ENCODE assay signal across 27 cellular contexts in genomic region chr15:52624262-52624661, GRCh38. TPM values are rescaled to one million over a fixed set of nuclear protein-coding genes. Genes with fewer than 3 reads are reported as not detected.
A peak's percentile ranks its signal among the peaks of the same experiment; 100 is the strongest.
DNase-seq lines count a peak whose midpoint lies in the region; ATAC-seq, FAIRE-seq and TF ChIP-seq lines count a peak whose summit lies in the region.
"Had no signal": no experiment of that assay in that cellular context is flagged by ENCODE, and none has a peak within 500 bp of the region (broad histone marks: within the 10 kb centered on the region; RNA-seq: fewer than 3 reads in every experiment).

No MANE protein-coding gene starts in this region.

- FAIRE-seq in A549 (lab: Jason Lieb, UNC), result peak; percentile 28
- no peak for FAIRE-seq in HepG2 (lab: Jason Lieb, UNC)
- FAIRE-seq: A204.1, GM12878, RCC 7860 had no signal

- H3K4me1 ChIP-seq in A549 (peaks cover 1% of the 10 kb centered on the region; the same call in 2 of the 3 replicates), HepG2 (ENCODE audit: insufficient read depth, low read length) (peaks cover 11% of the 10 kb centered on the region), parathyroid adenoma (no peaks in the 10 kb centered on the region), esophagus muscularis mucosa (peaks cover 0 to 6% (median 3%) of the 10 kb centered on the region in 4 donors), SJCRH30 (no peaks in the 10 kb centered on the region)
- H3K4me1 ChIP-seq: HAP-1 had no signal

- CTCF ChIA-PET in A549 (lab: Yijun Ruan, JAX) (interaction anchor here (1.2 kb wide), 1 partner anchor 11 kb away, joined by 4 read pairs; no protein-coding TSS in a partner anchor), HepG2 (lab: Yijun Ruan, JAX; ENCODE audit: low intra/inter-chr PET ratio, low total read pairs) (no interaction called here)

- TF ChIP-seq POLR2A in A549 (IDR thresholded peaks at IDR 0.05; ENCODE audit: low read length) (no peak), HepG2 (IDR thresholded peaks at IDR 0.05; ENCODE audit: insufficient read depth in 1 of 2, low read depth in 2 of 2, low read length in 2 of 2) (no peak), esophagus muscularis mucosa (IDR thresholded peaks at IDR 0.05; ENCODE audit: low read depth) (no peak)

- POLR2A ChIA-PET in A549 (lab: Yijun Ruan, JAX) (no interaction called here), HepG2 (lab: Yijun Ruan, JAX) (no interaction called here)

- H3K9me3 ChIP-seq in A549 (no peaks in the 10 kb centered on the region), T-helper 17 cell (ENCODE audit: control insufficient read depth, low read length, poor library complexity, severe bottlenecking) (no peaks in the 10 kb centered on the region), HepG2 (ENCODE audit: low read length) (no peaks in the 10 kb centered on the region), parathyroid adenoma (ENCODE audit: control insufficient read depth, low read length) (no peaks in the 10 kb centered on the region), esophagus muscularis mucosa (no peaks in the 10 kb centered on the region), SJCRH30 (replicated peaks) (no peaks in the 10 kb centered on the region)
- H3K9me3 ChIP-seq: HAP-1 had no signal

- H3K79me2 ChIP-seq in HepG2 (ENCODE audit: insufficient read depth, low read length) (no peaks in the 10 kb centered on the region), parathyroid adenoma (no peaks in the 10 kb centered on the region)

- DNase-seq in A549 (ENCODE audit: low read depth in 1 of 2, low spot score in 1 of 2) (no peak), T-helper 17 cell (no peak), HepG2 (ENCODE audit: low spot score) (peak; percentile 2), esophagus muscularis mucosa (ENCODE audit: extremely low spot score) (no peak), SJCRH30 (no peak)
- DNase-seq: AML-193; C1 segment of cervical spinal cord; CD4-positive, alpha-beta memory T cell; DMS 273 treated with DMSO at 0.1 percent for 48 hours; DMS79; EL; GDM1; GOT3; HFFc6; Karpas-422; NCI-H1092 treated with DMSO at 0.1 percent for 48 hours; NCI-H1436; NCI-H187 treated with DMSO at 0.1 percent for 48 hours; NCI-H524; NCI-H774 had no signal

- H2AFZ ChIP-seq in HepG2 (ENCODE audit: low read length), result no peak overlapping the region
- H2AFZ ChIP-seq in parathyroid adenoma, result no peak overlapping the region

- H4K20me1 ChIP-seq in HepG2 (ENCODE audit: insufficient read depth, low read length), result no peaks in the 10 kb centered on the region

- H3K4me1 Mint-ChIP-seq in T-helper 17 cell, result peaks cover 20% of the 10 kb centered on the region

- no peak for TF ChIP-seq CTCF in A549 (IDR thresholded peaks at IDR 0.05)
- no peak for TF ChIP-seq CTCF in HepG2 (CRISPR knock-in tag; IDR thresholded peaks at IDR 0.05)
- TF ChIP-seq CTCF in parathyroid adenoma (IDR thresholded peaks at IDR 0.05), result no peak
- TF ChIP-seq CTCF in esophagus muscularis mucosa (IDR thresholded peaks at IDR 0.05), result no peak

- H3K27me3 ChIP-seq in HepG2 (ENCODE audit: control insufficient read depth in 1 of 2, insufficient read depth in 2 of 2, low read length in 2 of 2) (no peaks in the 10 kb centered on the region), parathyroid adenoma (ENCODE audit: control insufficient read depth, insufficient read depth, low read length) (no peaks in the 10 kb centered on the region), esophagus muscularis mucosa (no peaks in the 10 kb centered on the region), SJCRH30 (no peaks in the 10 kb centered on the region)

- H3K4me3 Mint-ChIP-seq in T-helper 17 cell, result no peak overlapping the region
- H3K4me3 Mint-ChIP-seq: CD4-positive, alpha-beta memory T cell; HFFc6 had no signal

- no peak overlapping the region for H3K4me3 ChIP-seq in A549
- H3K4me3 ChIP-seq in HepG2 (replicated peaks in 1 of 3; ENCODE audit: insufficient read depth in 1 of 3, low read depth in 2 of 3, low read length in 3 of 3), result no peak overlapping the region
- no peak overlapping the region for H3K4me3 ChIP-seq in parathyroid adenoma (ENCODE audit: low read depth, low read length)
- H3K4me3 ChIP-seq in esophagus muscularis mucosa, result no peak overlapping the region
- no peak overlapping the region for H3K4me3 ChIP-seq in SJCRH30
- H3K4me3 ChIP-seq: GM12878, HAP-1 had no signal

- H3K4me2 ChIP-seq in A549, result no peak overlapping the region
- no peak overlapping the region for H3K4me2 ChIP-seq in HepG2 (ENCODE audit: low read depth, low read length)
- peak overlapping the region; percentile 20 for H3K4me2 ChIP-seq in parathyroid adenoma (ENCODE audit: low read length)

- no peaks in the 10 kb centered on the region for H3K27me3 Mint-ChIP-seq in T-helper 17 cell
- H3K27me3 Mint-ChIP-seq: CD4-positive, alpha-beta memory T cell had no signal

- TF ChIP-seq EP300 in A549 (IDR thresholded peaks at IDR 0.05), result no peak
- no peak for TF ChIP-seq EP300 in HepG2 (IDR thresholded peaks at IDR 0.05; ENCODE audit: low read depth in 2 of 2, low read length in 2 of 2)
- no peak for TF ChIP-seq EP300 in HepG2 (CRISPR knock-in tag; IDR thresholded peaks at IDR 0.05; ENCODE audit: borderline replicate concordance)
- TF ChIP-seq EP300 in esophagus muscularis mucosa (IDR thresholded peaks at IDR 0.05), result no peak

- H3K27ac ChIP-seq in A549, result no peak overlapping the region
- H3K27ac ChIP-seq in HepG2 (ENCODE audit: extremely low read length, insufficient read depth, low read length), result no peak overlapping the region
- no peak overlapping the region for H3K27ac ChIP-seq in parathyroid adenoma
- no peak overlapping the region for H3K27ac ChIP-seq in esophagus muscularis mucosa (replicated peaks in 1 of 4)
- no peak overlapping the region for H3K27ac ChIP-seq in SJCRH30

- H3K36me3 Mint-ChIP-seq in T-helper 17 cell (ENCODE audit: low read depth), result peaks cover 16% of the 10 kb centered on the region

- H3K9ac ChIP-seq in HepG2 (ENCODE audit: insufficient read depth, low read depth, low read length), result no peak overlapping the region
- no peak overlapping the region for H3K9ac ChIP-seq in parathyroid adenoma

- no peak for TF ChIP-seq RAD21 in A549 (conservative IDR thresholded peaks at IDR 0.05 in 1 of 2, IDR thresholded peaks at IDR 0.05 in 1 of 2)
- TF ChIP-seq RAD21 in HepG2 (CRISPR knock-in tag; IDR thresholded peaks at IDR 0.05), result no peak

- BruUV-seq in HepG2 (replicated peaks; lab: Mats Ljungman, UMichigan), result no TSS peak

- peak overlapping the region; percentile 87 for H3K27ac Mint-ChIP-seq in T-helper 17 cell
- H3K27ac Mint-ChIP-seq: HFFc6 had no signal

- intact Hi-C loops in HepG2 (cut with micrococcal nuclease; ENCODE audit: unreplicated experiment) (no loop called here), esophagus muscularis mucosa (cut with DNase I) (loop anchor here (10.0 kb wide), 1 partner anchor 111 kb away; no protein-coding TSS in a partner anchor)

- in situ Hi-C loops in HepG2 (cut with HindIII; ENCODE audit: extremely low pct_ligation_motif_present, low pct_unique_long_range_greater_than_20kb), result no loop called here

- no peak for ATAC-seq in A549
- ATAC-seq in T-helper 17 cell, result no peak
- no peak for ATAC-seq in HepG2
- no peak for ATAC-seq in HG02610 (IDR thresholded peaks at IDR 0.05; ENCODE audit: unreplicated experiment)
- ATAC-seq in HG03175 (IDR thresholded peaks at IDR 0.05; ENCODE audit: unreplicated experiment), result no peak
- ATAC-seq: GM12878 had no signal

- 47% methylated on average over 1 of the region's 1 CpG for WGBS in A549 (ENCODE audit: missing lambda C conversion rate)
- 97% methylated on average over 1 of the region's 1 CpG for WGBS in HepG2 (ENCODE audit: low lambda C conversion rate)
- WGBS in esophagus muscularis mucosa, result 94% methylated on average over 1 of the region's 1 CpG

- H3K36me3 ChIP-seq in HepG2 (replicated peaks in 1 of 2; ENCODE audit: control insufficient read depth in 1 of 2, insufficient read depth in 2 of 2, low read length in 2 of 2) (peaks cover 1 to 3% of the 10 kb centered on the region in 2 experiments; a peak in 2 of 5 replicates), parathyroid adenoma (ENCODE audit: control insufficient read depth, insufficient read depth, low read length) (no peaks in the 10 kb centered on the region), esophagus muscularis mucosa (peaks cover 0 to 62% (median 36%) of the 10 kb centered on the region in 4 donors), SJCRH30 (no peaks in the 10 kb centered on the region)
- H3K36me3 ChIP-seq: HAP-1 had no signal

RNA-seq across cellular contexts. Expression of gene ATOSA, which starts 54.9 kb away (rescaled TPM):
- polyA plus RNA-seq in A549 (2011; rRNA removed) (22.6 and 25.9 TPM in 2 replicates), A549 (2017; fragmentation: RNase III; extraction: RNeasy Plus Mini Kit Qiagen cat#74134 plus additional on column Dnase treatment) (7.8 to 10.0 TPM (median 9.2 TPM) in 3 replicates), HepG2 (2011; rRNA removed) (15.2 and 16.3 TPM in 2 replicates)
- 2.3 and 2.7 TPM in 2 replicates for polyA plus RNA-seq in A549 (2012; cell fraction: cytosol; rRNA removed)
- 3.5 and 5.2 TPM in 2 replicates for polyA plus RNA-seq in A549 (2012; cell fraction: nucleus; rRNA removed)
- polyA minus RNA-seq in A549 (2011; rRNA and poly(A)+ RNA removed), result 23.0 and 31.0 TPM in 2 replicates
- total RNA-seq in T-helper 17 cell (100 to 1,000 TPM; 101 to 120 TPM), HepG2 (2016; rRNA removed; fragmentation: Illumina TruSeq; extraction: Trizol) (5.5 and 6.6 TPM in 2 replicates), esophagus muscularis mucosa (10 to 100 TPM; 42.6 to 68.5 (median 46.0) TPM)
- total RNA-seq in HepG2 (2016; cell fraction: cytosol; rRNA removed; fragmentation: Illumina TruSeq; extraction: Trizol; ENCODE audit: low read depth), result 2.3 and 2.7 TPM in 2 replicates
- 6.3 and 6.6 TPM in 2 replicates for total RNA-seq in HepG2 (2016; cell fraction: insoluble cytoplasmic fraction; rRNA removed; fragmentation: Illumina TruSeq; extraction: Trizol)
- total RNA-seq in HepG2 (2016; cell fraction: membrane; rRNA removed; fragmentation: Illumina TruSeq; extraction: Trizol), result 2.8 and 3.8 TPM in 2 replicates
- 20.3 and 22.5 TPM in 2 replicates for total RNA-seq in HepG2 (2016; cell fraction: nucleus; rRNA removed; fragmentation: Illumina TruSeq; extraction: Trizol)
- 2.8 and 6.1 TPM in 2 replicates for polyA plus RNA-seq in HepG2 (2011; cell fraction: cytosol; rRNA removed)
- polyA plus RNA-seq in HepG2 (2011; cell fraction: nucleus; rRNA removed), result 26.4 and 35.0 TPM in 2 replicates
- polyA plus RNA-seq in HepG2 (2012), result 10.2 and 13.6 TPM in 2 replicates
- 0.59 and 0.75 TPM in 2 replicates for polyA plus RNA-seq in HepG2 (2016; cell fraction: cytosol; fragmentation: Illumina TruSeq; extraction: Trizol; ENCODE audit: low read depth)
- 6.0 TPM in 2 replicates for polyA plus RNA-seq in HepG2 (2016; cell fraction: insoluble cytoplasmic fraction; fragmentation: Illumina TruSeq; extraction: Trizol; ENCODE audit: low read depth)
- polyA plus RNA-seq in HepG2 (2016; cell fraction: membrane; fragmentation: Illumina TruSeq; extraction: Trizol; ENCODE audit: low read depth), result 0.95 and 1.4 TPM in 2 replicates
- 28.7 and 35.9 TPM in 2 replicates for polyA plus RNA-seq in HepG2 (2016; cell fraction: nucleus; fragmentation: Illumina TruSeq; extraction: Trizol; ENCODE audit: insufficient read depth, low read depth)
- polyA minus RNA-seq in HepG2 (2011; rRNA and poly(A)+ RNA removed; ENCODE audit: low replicate concordance), result 13.2 and 17.2 TPM in 2 replicates
- polyA minus RNA-seq in HepG2 (2011; cell fraction: cytosol; rRNA and poly(A)+ RNA removed), result 5.5 and 12.6 TPM in 2 replicates
- polyA minus RNA-seq in HepG2 (2011; cell fraction: nucleus; rRNA and poly(A)+ RNA removed), result 70.6 and 77.7 TPM in 2 replicates
- 3.0 and 3.2 TPM in 2 replicates for total RNA-seq in SJCRH30 (2014; rRNA removed; shearing (Covaris generic))

RNA-seq across cellular contexts. Expression of gene ARPP19, which starts 55.4 kb away (rescaled TPM):
- polyA plus RNA-seq in A549 (2011; rRNA removed) (142 and 192 TPM in 2 replicates), A549 (2017; fragmentation: RNase III; extraction: RNeasy Plus Mini Kit Qiagen cat#74134 plus additional on column Dnase treatment) (97.0 to 102 TPM (median 102 TPM) in 3 replicates), HepG2 (2011; rRNA removed) (52.9 and 70.8 TPM in 2 replicates)
- polyA plus RNA-seq in A549 (2012; cell fraction: cytosol; rRNA removed), result 31.4 and 41.0 TPM in 2 replicates
- polyA plus RNA-seq in A549 (2012; cell fraction: nucleus; rRNA removed), result 10.5 and 23.9 TPM in 2 replicates
- 94.8 and 118 TPM in 2 replicates for polyA minus RNA-seq in A549 (2011; rRNA and poly(A)+ RNA removed)
- total RNA-seq in T-helper 17 cell (100 to 1,000 TPM; 111 to 147 TPM), HepG2 (2016; rRNA removed; fragmentation: Illumina TruSeq; extraction: Trizol) (123 and 213 TPM in 2 replicates), esophagus muscularis mucosa (100 to 1,000 TPM; 141 to 201 (median 166) TPM)
- total RNA-seq in HepG2 (2016; cell fraction: cytosol; rRNA removed; fragmentation: Illumina TruSeq; extraction: Trizol; ENCODE audit: low read depth), result 48.6 and 51.6 TPM in 2 replicates
- 118 and 236 TPM in 2 replicates for total RNA-seq in HepG2 (2016; cell fraction: insoluble cytoplasmic fraction; rRNA removed; fragmentation: Illumina TruSeq; extraction: Trizol)
- total RNA-seq in HepG2 (2016; cell fraction: membrane; rRNA removed; fragmentation: Illumina TruSeq; extraction: Trizol), result 139 and 157 TPM in 2 replicates
- 60.2 and 70.4 TPM in 2 replicates for total RNA-seq in HepG2 (2016; cell fraction: nucleus; rRNA removed; fragmentation: Illumina TruSeq; extraction: Trizol)
- polyA plus RNA-seq in HepG2 (2011; cell fraction: cytosol; rRNA removed), result 23.7 and 50.4 TPM in 2 replicates
- 8.8 and 16.4 TPM in 2 replicates for polyA plus RNA-seq in HepG2 (2011; cell fraction: nucleus; rRNA removed)
- polyA plus RNA-seq in HepG2 (2012), result 48.0 and 60.4 TPM in 2 replicates
- polyA plus RNA-seq in HepG2 (2016; cell fraction: cytosol; fragmentation: Illumina TruSeq; extraction: Trizol; ENCODE audit: low read depth), result 47.2 and 48.8 TPM in 2 replicates
- 150 and 158 TPM in 2 replicates for polyA plus RNA-seq in HepG2 (2016; cell fraction: insoluble cytoplasmic fraction; fragmentation: Illumina TruSeq; extraction: Trizol; ENCODE audit: low read depth)
- 82.4 and 95.9 TPM in 2 replicates for polyA plus RNA-seq in HepG2 (2016; cell fraction: membrane; fragmentation: Illumina TruSeq; extraction: Trizol; ENCODE audit: low read depth)
- polyA plus RNA-seq in HepG2 (2016; cell fraction: nucleus; fragmentation: Illumina TruSeq; extraction: Trizol; ENCODE audit: insufficient read depth, low read depth), result 65.7 and 70.7 TPM in 2 replicates
- polyA minus RNA-seq in HepG2 (2011; rRNA and poly(A)+ RNA removed; ENCODE audit: low replicate concordance), result 44.0 and 58.4 TPM in 2 replicates
- 55.9 and 73.0 TPM in 2 replicates for polyA minus RNA-seq in HepG2 (2011; cell fraction: cytosol; rRNA and poly(A)+ RNA removed)
- polyA minus RNA-seq in HepG2 (2011; cell fraction: nucleus; rRNA and poly(A)+ RNA removed), result 42.1 and 61.3 TPM in 2 replicates
- 88.2 and 96.1 TPM in 2 replicates for total RNA-seq in SJCRH30 (2014; rRNA removed; shearing (Covaris generic))
